In genomic region chr3:112629425-112629824, GRCh38 we compare ENCODE assay signal across 8 cellular contexts. TPM values are rescaled to one million over a fixed set of nuclear protein-coding genes. Genes with fewer than 3 reads are reported as not detected.
A peak's percentile ranks its signal among the peaks of the same experiment; 100 is the strongest.
DNase-seq lines count a peak whose midpoint lies in the region; ATAC-seq, FAIRE-seq and TF ChIP-seq lines count a peak whose summit lies in the region.

No MANE protein-coding gene starts in this region.

- no peaks in the 10 kb centered on the region for H3K36me3 Mint-ChIP-seq in immature natural killer cell

- H3K79me2 ChIP-seq in Karpas-422 (ENCODE audit: low read length): no peaks in the 10 kb centered on the region

- H3K9me2 ChIP-seq in Karpas-422 (replicated peaks; ENCODE audit: insufficient read depth, low read length): no peaks in the 10 kb centered on the region

- H3K36me3 ChIP-seq in BE2C (no peaks in the 10 kb centered on the region), lung (ENCODE audit: control insufficient read depth in 2 of 2, insufficient read depth in 2 of 2, low read length in 2 of 2) (no peaks in the 10 kb centered on the region), H7 (replicated peaks; ENCODE audit: control insufficient read depth, insufficient read depth, low read length) (no peaks in the 10 kb centered on the region), Karpas-422 (ENCODE audit: insufficient read depth, low read length) (no peaks in the 10 kb centered on the region)

- no peak overlapping the region for H2AFZ ChIP-seq in Karpas-422 (ENCODE audit: low read length)

- H3K27me3 ChIP-seq in BE2C: no peaks in the 10 kb centered on the region
- no peaks in the 10 kb centered on the region for H3K27me3 ChIP-seq in lung (ENCODE audit: control insufficient read depth, insufficient read depth)
- H3K27me3 ChIP-seq in H7 (ENCODE audit: control insufficient read depth, insufficient read depth, low read length): no peaks in the 10 kb centered on the region
- no peaks in the 10 kb centered on the region for H3K27me3 ChIP-seq in Karpas-422 (ENCODE audit: low read length)

- ATAC-seq in lung (ENCODE audit: insufficient read depth, low FRiP score) (peak; percentile 89), HG03196 (IDR thresholded peaks at IDR 0.05; ENCODE audit: unreplicated experiment) (no peak)

- no peak overlapping the region for H3K9ac ChIP-seq in Karpas-422 (ENCODE audit: low read length)

- H3K4me1 ChIP-seq in BE2C (peaks cover 18% of the 10 kb centered on the region), lung (ENCODE audit: control insufficient read depth in 2 of 2, insufficient read depth in 2 of 2, low read length in 2 of 2) (no peaks in the 10 kb centered on the region), Karpas-422 (ENCODE audit: low read length) (no peaks in the 10 kb centered on the region)

- no peaks in the 10 kb centered on the region for H3K4me1 Mint-ChIP-seq in immature natural killer cell

- no peak overlapping the region for H3K27ac ChIP-seq in lung (ENCODE audit: low read depth in 1 of 2, low read length in 1 of 2)
- H3K27ac ChIP-seq in Karpas-422 (ENCODE audit: low read length): no peak overlapping the region

- DNase-seq in BE2C (peak; percentile 69), HTR-8/SVneo (ENCODE audit: insufficient read length, low spot score) (peak; percentile 37), amniotic epithelial cell (ENCODE audit: low read depth) (peak; percentile 94), lung (ENCODE audit: low spot score) (peak; percentile 59), immature natural killer cell (no peak), H7 (no peak), Karpas-422 (no peak)

- no peak overlapping the region for H3K4me3 Mint-ChIP-seq in immature natural killer cell

- peaks cover 0 to 2% (median 0%) of the 10 kb centered on the region in 3 donors for H3K27me3 Mint-ChIP-seq in immature natural killer cell (ENCODE audit: low read depth in 3 of 3)

- H3K4me3 ChIP-seq in BE2C (ENCODE audit: low read depth, low read length): no peak overlapping the region
- H3K4me3 ChIP-seq in lung: no peak overlapping the region
- H3K4me3 ChIP-seq in H7 (ENCODE audit: insufficient read depth, low read depth, low read length): no peak overlapping the region
- no peak overlapping the region for H3K4me3 ChIP-seq in Karpas-422 (ENCODE audit: low read length)

- TF ChIP-seq CTCF in BE2C (IDR thresholded peaks at IDR 0.05; ENCODE audit: low read depth, low read length) (no peak), lung (IDR thresholded peaks at IDR 0.05; ENCODE audit: control extremely low read depth, extremely low read depth) (no peak)

- WGBS in lung, 2 donors: 46 to 53% methylated on average over 7 of the region's 7 CpGs

- H3K9me3 ChIP-seq in BE2C (no peaks in the 10 kb centered on the region), lung (ENCODE audit: control insufficient read depth in 2 of 2, insufficient read depth in 1 of 2, low read length in 1 of 2) (no peaks in the 10 kb centered on the region), Karpas-422 (ENCODE audit: low read length) (no peaks in the 10 kb centered on the region)

- H4K20me1 ChIP-seq in Karpas-422 (ENCODE audit: insufficient read depth, low read depth, low read length): no peaks in the 10 kb centered on the region

- H3K4me2 ChIP-seq in Karpas-422 (ENCODE audit: low read depth, low read length, poor library complexity, severe bottlenecking): no peak overlapping the region

- peak; percentile 67 for FAIRE-seq in HTR-8/SVneo (lab: Jason Lieb, UNC)

- no peaks in the 10 kb centered on the region for H3K9me3 Mint-ChIP-seq in immature natural killer cell

- no peak overlapping the region for H3K27ac Mint-ChIP-seq in immature natural killer cell

RNA-seq across cellular contexts. Expression of gene CCDC80, which starts 11.5 kb away (rescaled TPM):
- 9.5 TPM for polyA plus RNA-seq in BE2C (2012; ENCODE audit: insufficient read depth, insufficient read length, low read depth)
- total RNA-seq in lung: 10 to 100 TPM; 38.7 to 63.3 TPM
- polyA plus RNA-seq in lung: 10 to 100 TPM; 19.0 to 20.0 TPM
- under 1 TPM in 1 of 3 donors, not detected in 2; 0.20 TPM for polyA plus RNA-seq in immature natural killer cell
- total RNA-seq in H7 (2014; rRNA removed; shearing (Covaris generic)): 17.2 and 19.1 TPM in 2 replicates
- 0.11 TPM in 1 of 2 replicates, not detected in the other for total RNA-seq in Karpas-422 (2014; rRNA removed; shearing (Covaris generic); ENCODE audit: low replicate concordance)

Comparison
In these comparisons a context has a peak if more than half of its experiments do, and no peak if none do; other contexts are left out.
1. DNase-seq: peak in BE2C (single experiment), HTR-8/SVneo (single experiment), amniotic epithelial cell (single experiment) and lung (single experiment); none in immature natural killer cell (0 of 3), H7 (single experiment) and Karpas-422 (single experiment).
2. RNA of gene CCDC80, which starts 11.5 kb away (total RNA-seq): 38.7 to 63.3 TPM in lung and 17.2 to 19.1 TPM in H7; 0.11 TPM in Karpas-422; every median in the first group is over 10 times any median in the second.